1 cellular context compared by ENCODE assay signal in the genomic region with DNA sequence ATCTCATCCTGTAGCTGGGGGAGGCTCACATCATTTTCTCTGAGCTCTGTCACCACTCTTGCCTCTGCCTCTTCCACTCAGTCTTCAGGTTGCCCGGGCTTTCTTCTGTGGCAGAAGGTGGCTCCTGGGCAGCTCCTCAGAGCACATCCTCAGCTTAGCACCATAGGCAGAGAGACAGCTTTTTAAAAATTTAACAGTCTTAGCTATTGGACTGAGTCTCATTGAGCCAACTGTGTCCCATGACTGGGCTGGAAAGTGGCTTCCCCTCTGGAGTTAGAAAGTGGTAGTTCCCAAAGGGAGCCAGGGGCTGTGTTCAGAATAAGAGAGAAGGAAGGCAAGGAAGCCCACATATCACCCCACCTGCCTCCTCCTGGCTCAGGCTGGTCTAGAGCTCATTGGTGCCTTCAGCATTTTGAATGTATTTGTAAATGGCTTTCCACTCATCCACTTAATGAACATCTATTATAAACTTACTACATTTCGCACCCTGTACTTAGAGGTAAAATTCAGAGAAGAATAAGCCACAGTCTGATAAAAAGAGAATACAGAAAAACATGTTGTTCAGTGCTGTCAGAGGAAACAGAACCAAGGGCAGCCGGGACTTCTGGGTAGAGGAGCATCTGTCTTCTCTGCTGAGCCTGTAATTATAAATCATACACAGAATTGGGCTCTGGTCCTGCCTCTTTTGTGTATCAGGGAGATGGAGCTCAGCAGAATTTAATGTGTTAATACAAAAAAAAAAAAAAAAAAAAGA.
TF ChIP-seq lines count a peak whose summit lies in the region.

No MANE protein-coding gene starts in this region.

TF ChIP-seq in H1, 55 proteins besides CTCF, POLR2A, EP300 and RAD21 (continued from another document):
- TF ChIP-seq POLR2AphosphoS5 (IDR thresholded peaks at IDR 0.05; ENCODE audit: low read depth, low read length) (no peak), BRCA1 (IDR thresholded peaks at IDR 0.05; ENCODE audit: low read depth, low read length) (no peak), CEBPB (IDR thresholded peaks at IDR 0.05; ENCODE audit: low read depth, low read length) (no peak), TCF12 (IDR thresholded peaks at IDR 0.05; ENCODE audit: low read depth, low read length) (no peak), HDAC2 (IDR thresholded peaks at IDR 0.05; ENCODE audit: borderline replicate concordance in 1 of 2, low read depth in 2 of 2, low read length in 2 of 2) (no peak), SP1 (IDR thresholded peaks at IDR 0.05; ENCODE audit: low read depth, low read length) (no peak), FOSL1 (IDR thresholded peaks at IDR 0.05; ENCODE audit: insufficient read depth, low read depth, low read length) (no peak), RXRA (IDR thresholded peaks at IDR 0.05; ENCODE audit: insufficient read depth, low read depth, low read length) (no peak), PHF8 (conservative IDR thresholded peaks at IDR 0.05; ENCODE audit: low read depth, low read length) (no peak), TEAD4 (IDR thresholded peaks at IDR 0.05; ENCODE audit: low read depth, low read length) (no peak), KDM5A (IDR thresholded peaks at IDR 0.05; ENCODE audit: low read length) (no peak), EGR1 (IDR thresholded peaks at IDR 0.05; ENCODE audit: borderline replicate concordance, low read depth, low read length) (no peak)
